Comparison of ENCODE assay signal across 8 cellular contexts in the genomic region with DNA sequence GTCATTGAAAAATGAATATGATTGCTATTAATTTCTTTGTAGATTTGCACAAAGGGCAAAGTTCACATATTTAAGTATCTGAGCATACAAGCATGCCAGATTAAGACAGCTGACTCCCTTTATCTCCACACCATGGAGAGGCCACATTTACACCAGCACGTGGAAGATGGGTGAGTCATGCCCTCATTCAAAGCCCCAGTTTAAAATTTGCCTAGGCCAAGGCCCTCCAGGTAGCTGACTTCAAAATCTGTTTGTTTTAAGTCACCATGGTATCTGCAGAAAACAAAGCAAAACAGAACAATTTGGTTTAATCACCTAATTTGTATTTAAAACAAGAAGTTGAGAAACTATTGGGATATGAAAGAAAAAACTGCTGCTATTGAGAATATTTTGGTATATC.
DNase-seq lines count a peak whose midpoint lies in the region; FAIRE-seq and TF ChIP-seq lines count a peak whose summit lies in the region.

No MANE protein-coding gene starts in this region.

- DNase-seq in D721Med (ENCODE audit: insufficient read length, low spot score), result no peak
- peak; percentile 50 for DNase-seq in HCEC 1CT
- DNase-seq in SW480 (ENCODE audit: low spot score), result peak; percentile 55
- no peak for DNase-seq in activated T-helper 1 cell treated with anti-CD3 and anti-CD28 coated beads, Interleukin-12 subunit alpha, Interleukin-12 subunit beta, Interleukin-2, Interleukin-4 antibody, amounts not matched to agents 30 ng/mL and 10 ng/mL and 1 ng/mL, durations not matched to agents 14 hours and 24 hours and 36 hours (ENCODE audit: low spot score)
- no peak for DNase-seq in NCI-H510A (lab: John Stamatoyannopoulos, UW)
- no peak for DNase-seq in NCI-H2171 treated with DMSO at 0.1 percent for 48 hours (lab: John Stamatoyannopoulos, UW)
- no peak for DNase-seq in AG20443 (ENCODE audit: low spot score)

- intact Hi-C loops in activated T-helper 1 cell treated with anti-CD3 and anti-CD28 coated beads, Interleukin-12 subunit alpha, Interleukin-12 subunit beta, Interleukin-2, Interleukin-4 antibody, amounts not matched to agents 30 ng/mL and 10 ng/mL and 1 ng/mL, durations not matched to agents 14 hours and 24 hours and 36 hours (cut with micrococcal nuclease), result loop anchor here (10.0 kb wide), 1 partner anchor 513 kb away; no protein-coding TSS in a partner anchor

- H3K9me3 ChIP-seq in iPS-20b (ENCODE audit: insufficient read depth, low read depth, low read length), result no peaks in the 10 kb centered on the region

- H3K9ac ChIP-seq in iPS-20b (ENCODE audit: low read depth, low read length), result 0 out of 2 replicates have a peak overlapping the region, but pooled peaks have one; percentile 34

- no peak overlapping the region for H3K4me3 ChIP-seq in iPS-20b (ENCODE audit: low read length)

- FAIRE-seq in D721Med (lab: Jason Lieb, UNC), result peak; percentile 77

- no peak overlapping the region for H3K4me3 Mint-ChIP-seq in activated T-helper 1 cell treated with anti-CD3 and anti-CD28 coated beads, Interleukin-12 subunit alpha, Interleukin-12 subunit beta, Interleukin-2, Interleukin-4 antibody, amounts not matched to agents 30 ng/mL and 10 ng/mL and 1 ng/mL, durations not matched to agents 14 hours and 24 hours and 36 hours

- no peaks in the 10 kb centered on the region for H3K9me3 Mint-ChIP-seq in activated T-helper 1 cell treated with anti-CD3 and anti-CD28 coated beads, Interleukin-12 subunit alpha, Interleukin-12 subunit beta, Interleukin-2, Interleukin-4 antibody, amounts not matched to agents 30 ng/mL and 10 ng/mL and 1 ng/mL, durations not matched to agents 14 hours and 24 hours and 36 hours

- H3K27me3 ChIP-seq in iPS-20b (ENCODE audit: insufficient read depth, low read length), result no peaks in the 10 kb centered on the region

- no peaks in the 10 kb centered on the region for H3K36me3 ChIP-seq in iPS-20b (ENCODE audit: insufficient read depth, low read depth, low read length)

- H3K4me1 ChIP-seq in iPS-20b (ENCODE audit: insufficient read depth, low read length), result peaks cover 41% of the 10 kb centered on the region

- no peak overlapping the region for H3K27ac ChIP-seq in iPS-20b (ENCODE audit: low read length)

- peaks cover 33% of the 10 kb centered on the region for H3K4me1 Mint-ChIP-seq in activated T-helper 1 cell treated with anti-CD3 and anti-CD28 coated beads, Interleukin-12 subunit alpha, Interleukin-12 subunit beta, Interleukin-2, Interleukin-4 antibody, amounts not matched to agents 30 ng/mL and 10 ng/mL and 1 ng/mL, durations not matched to agents 14 hours and 24 hours and 36 hours (ENCODE audit: low read depth)

- no peaks in the 10 kb centered on the region for H3K27me3 Mint-ChIP-seq in activated T-helper 1 cell treated with anti-CD3 and anti-CD28 coated beads, Interleukin-12 subunit alpha, Interleukin-12 subunit beta, Interleukin-2, Interleukin-4 antibody, amounts not matched to agents 30 ng/mL and 10 ng/mL and 1 ng/mL, durations not matched to agents 14 hours and 24 hours and 36 hours (ENCODE audit: insufficient read depth)

- H3K27ac Mint-ChIP-seq in activated T-helper 1 cell treated with anti-CD3 and anti-CD28 coated beads, Interleukin-12 subunit alpha, Interleukin-12 subunit beta, Interleukin-2, Interleukin-4 antibody, amounts not matched to agents 30 ng/mL and 10 ng/mL and 1 ng/mL, durations not matched to agents 14 hours and 24 hours and 36 hours, result no peak overlapping the region

- peaks cover 19% of the 10 kb centered on the region for H3K36me3 Mint-ChIP-seq in activated T-helper 1 cell treated with anti-CD3 and anti-CD28 coated beads, Interleukin-12 subunit alpha, Interleukin-12 subunit beta, Interleukin-2, Interleukin-4 antibody, amounts not matched to agents 30 ng/mL and 10 ng/mL and 1 ng/mL, durations not matched to agents 14 hours and 24 hours and 36 hours (ENCODE audit: low read depth)

- TF ChIP-seq CTCF in D721Med (IDR thresholded peaks at IDR 0.05; ENCODE audit: insufficient read depth, missing control alignments), result no peak

Comparison
In these comparisons a context has a peak if more than half of its experiments do, and no peak if none do; other contexts are left out.
1. DNase-seq: peak in HCEC 1CT (single experiment) and SW480 (single experiment); none in D721Med (single experiment), activated T-helper 1 cell treated with anti-CD3 and anti-CD28 coated beads, Interleukin-12 subunit alpha, Interleukin-12 subunit beta, Interleukin-2, Interleukin-4 antibody, amounts not matched to agents 30 ng/mL and 10 ng/mL and 1 ng/mL, durations not matched to agents 14 hours and 24 hours and 36 hours (single experiment), NCI-H510A (single experiment), NCI-H2171 treated with DMSO at 0.1 percent for 48 hours (single experiment) and AG20443 (single experiment).